Comparison of ENCODE assay signal across 26 cellular contexts in the genomic region with DNA sequence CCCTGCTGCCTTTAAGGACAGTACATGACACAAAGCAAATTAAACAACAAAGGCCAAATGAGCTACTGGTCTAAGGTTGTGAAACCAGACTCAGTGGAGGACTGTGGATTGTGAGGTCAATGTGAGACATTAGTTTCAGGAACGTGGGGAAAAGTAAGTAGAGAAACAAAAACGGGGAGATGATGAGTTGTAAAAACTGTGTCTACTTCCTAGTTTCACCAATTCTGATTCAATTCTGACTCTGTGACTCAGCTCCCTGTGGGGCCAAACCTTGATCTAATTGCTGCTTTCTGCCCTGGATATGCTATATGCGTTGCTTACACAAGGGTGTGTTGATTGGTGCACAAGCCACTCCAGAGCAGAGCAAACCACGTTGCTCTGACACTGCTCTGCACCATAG.
A peak's percentile ranks its signal among the peaks of the same experiment; 100 is the strongest.
DNase-seq lines count a peak whose midpoint lies in the region; ATAC-seq and TF ChIP-seq lines count a peak whose summit lies in the region.
"Had no signal": no experiment of that assay in that cellular context is flagged by ENCODE, and none has a peak within 500 bp of the region (broad histone marks: within the 10 kb centered on the region; RNA-seq: fewer than 3 reads in every experiment).

No MANE protein-coding gene starts in this region.

- H3K27me3 Mint-ChIP-seq in effector memory CD8-positive, alpha-beta T cell, result no peaks in the 10 kb centered on the region
- H3K27me3 Mint-ChIP-seq: activated CD8-positive, alpha-beta T cell treated with anti-CD3 and anti-CD28 coated beads for 36 hours; activated naive CD8-positive, alpha-beta T cell treated with anti-CD3 and anti-CD28 coated beads for 36 hours; CD4-positive, alpha-beta T cell; central memory CD8-positive, alpha-beta T cell; T-helper 17 cell had no signal

- H3K9me3 Mint-ChIP-seq in activated naive CD4-positive, alpha-beta T cell treated with anti-CD3 and anti-CD28 coated beads, Interleukin-2, amount 50 U/mL, for 72 hours, result peaks cover 6 to 15% of the 10 kb centered on the region in 2 donors
- peaks cover under 1 to 2% of the 10 kb centered on the region in 2 donors for H3K9me3 Mint-ChIP-seq in effector memory CD8-positive, alpha-beta T cell
- H3K9me3 Mint-ChIP-seq: activated CD8-positive, alpha-beta T cell treated with anti-CD3 and anti-CD28 coated beads for 36 hours; nephron progenitor cell had no signal

- no peaks in the 10 kb centered on the region for H3K36me3 ChIP-seq in brain microvascular endothelial cell (replicated peaks)
- H3K36me3 ChIP-seq: ascending aorta, lower lobe of right lung, ovary, transverse colon had no signal

- in situ Hi-C loops in brain microvascular endothelial cell (cut with HindIII; ENCODE audit: low pct_ligation_motif_present, low sequenced_read_pairs), result no loop called here

- H3K36me3 Mint-ChIP-seq in activated naive CD4-positive, alpha-beta T cell treated with anti-CD3 and anti-CD28 coated beads, Interleukin-2, amount 50 U/mL, for 72 hours, result no peaks in the 10 kb centered on the region
- no peaks in the 10 kb centered on the region for H3K36me3 Mint-ChIP-seq in effector memory CD8-positive, alpha-beta T cell (ENCODE audit: insufficient read depth)
- H3K36me3 Mint-ChIP-seq: activated naive CD8-positive, alpha-beta T cell treated with anti-CD3 and anti-CD28 coated beads for 36 hours had no signal

- no peak for DNase-seq in activated naive CD4-positive, alpha-beta T cell treated with anti-CD3 and anti-CD28 coated beads, Interleukin-2, amount 50 U/mL, for 72 hours (ENCODE audit: low spot score in 2 of 2)
- no peak for DNase-seq in activated naive CD4-positive, alpha-beta T cell (lab: John Stamatoyannopoulos, UW)
- peak; percentile 38 for DNase-seq in HT1080 (ENCODE audit: low read depth)
- peak; percentile 8 for DNase-seq in brain microvascular endothelial cell
- DNase-seq in renal cortical epithelial cell (ENCODE audit: low read depth), result peak; percentile 3
- no peak for DNase-seq in effector memory CD8-positive, alpha-beta T cell
- DNase-seq in GM03348 (ENCODE audit: low spot score), result no peak
- DNase-seq: activated CD4-positive, CD25-positive, alpha-beta regulatory T cell treated with anti-CD3 and anti-CD28 coated beads, Interleukin-2, amount 50 U/mL, for 72 hours; activated CD8-positive, alpha-beta T cell treated with anti-CD3 and anti-CD28 coated beads for 36 hours; activated naive CD8-positive, alpha-beta T cell treated with anti-CD3 and anti-CD28 coated beads for 36 hours; CD4-positive, alpha-beta T cell; DMS153; head of caudate nucleus; lower lobe of right lung; NCI-H1105 treated with DMSO at 0.1 percent for 48 hours; NCI-H2029 treated with DMSO at 0.1 percent for 48 hours; NCI-H2227 treated with DMSO at 0.1 percent for 48 hours; nephron progenitor cell; ovary; stimulated activated CD4-positive, alpha-beta T cell treated with anti-CD3 and anti-CD28 coated beads, Interleukin-2, amount 100 ng/mL, for 24 hours; T-helper 17 cell; transverse colon had no signal

- ATAC-seq in activated naive CD4-positive, alpha-beta T cell treated with anti-CD3 and anti-CD28 coated beads, Interleukin-2, amount 50 U/mL, for 72 hours, result peak; percentile 28 to 46
- no peak for ATAC-seq in effector memory CD8-positive, alpha-beta T cell (replicated peaks)
- ATAC-seq in GM19328 (IDR thresholded peaks at IDR 0.05; ENCODE audit: unreplicated experiment), result no peak
- ATAC-seq: activated CD8-positive, alpha-beta T cell treated with anti-CD3 and anti-CD28 coated beads for 36 hours; lower lobe of right lung; T-helper 17 cell had no signal

- H3K27me3 ChIP-seq in brain microvascular endothelial cell (replicated peaks), result no peaks in the 10 kb centered on the region
- H3K27me3 ChIP-seq: ascending aorta, ovary, transverse colon had no signal

- no peaks in the 10 kb centered on the region for H3K4me1 Mint-ChIP-seq in effector memory CD8-positive, alpha-beta T cell (ENCODE audit: low read depth in 2 of 2)
- H3K4me1 Mint-ChIP-seq: activated naive CD8-positive, alpha-beta T cell treated with anti-CD3 and anti-CD28 coated beads for 36 hours; central memory CD8-positive, alpha-beta T cell; nephron progenitor cell; T-helper 17 cell had no signal

- H3K27ac ChIP-seq in brain microvascular endothelial cell, result no peak overlapping the region
- H3K27ac ChIP-seq: ascending aorta, lower lobe of right lung, ovary, SK-N-MC, transverse colon had no signal

- no peak overlapping the region for H3K4me3 ChIP-seq in brain microvascular endothelial cell (ENCODE audit: low read depth, low read length)
- H3K4me3 ChIP-seq: ascending aorta, lower lobe of right lung, ovary, SK-N-MC, transverse colon had no signal

- no peak overlapping the region for H3K27ac Mint-ChIP-seq in activated naive CD4-positive, alpha-beta T cell treated with anti-CD3 and anti-CD28 coated beads, Interleukin-2, amount 50 U/mL, for 72 hours
- H3K27ac Mint-ChIP-seq in effector memory CD8-positive, alpha-beta T cell, result no peak overlapping the region
- H3K27ac Mint-ChIP-seq: activated CD8-positive, alpha-beta T cell treated with anti-CD3 and anti-CD28 coated beads for 36 hours; activated naive CD8-positive, alpha-beta T cell treated with anti-CD3 and anti-CD28 coated beads for 36 hours; CD4-positive, alpha-beta T cell; nephron progenitor cell; T-helper 17 cell had no signal

- TF ChIP-seq CTCF in brain microvascular endothelial cell (IDR thresholded peaks at IDR 0.05; ENCODE audit: low read depth, low read length, missing control alignments), result no peak

- H3K4me3 Mint-ChIP-seq in effector memory CD8-positive, alpha-beta T cell, result no peak overlapping the region
- H3K4me3 Mint-ChIP-seq: activated CD8-positive, alpha-beta T cell treated with anti-CD3 and anti-CD28 coated beads for 36 hours; activated naive CD8-positive, alpha-beta T cell treated with anti-CD3 and anti-CD28 coated beads for 36 hours; CD4-positive, alpha-beta T cell; central memory CD8-positive, alpha-beta T cell; nephron progenitor cell; T-helper 17 cell had no signal

Comparison
In these comparisons a context has a peak if more than half of its experiments do, and no peak if none do; other contexts are left out.
1. ATAC-seq: peak in activated naive CD4-positive, alpha-beta T cell treated with anti-CD3 and anti-CD28 coated beads, Interleukin-2, amount 50 U/mL, for 72 hours (2 of 2); none in effector memory CD8-positive, alpha-beta T cell (single experiment) and GM19328 (single experiment).
2. DNase-seq: peak in HT1080 (single experiment), brain microvascular endothelial cell (single experiment) and renal cortical epithelial cell (single experiment); none in activated naive CD4-positive, alpha-beta T cell treated with anti-CD3 and anti-CD28 coated beads, Interleukin-2, amount 50 U/mL, for 72 hours (0 of 2), activated naive CD4-positive, alpha-beta T cell (0 of 4), effector memory CD8-positive, alpha-beta T cell (0 of 3) and GM03348 (single experiment).